In genomic region chr2:28894470-28895188, GRCh38 we compare ENCODE assay signal across 1 cellular context.
TF ChIP-seq lines count a peak whose summit lies in the region.

Gene WDR43, plus strand, starts transcription at chr2:28894667. Its CDS starts 32 bp downstream, at chr2:28894699.

TF ChIP-seq in A549, 52 proteins besides CTCF, POLR2A, EP300 and RAD21 (continued from another document):
- peak; percentile 68 for TF ChIP-seq BCL3 (IDR thresholded peaks at IDR 0.05)
- TF ChIP-seq E2F6 (IDR thresholded peaks at IDR 0.05; ENCODE audit: borderline replicate concordance, low read depth) = no peak
- no peak for TF ChIP-seq JUNB (IDR thresholded peaks at IDR 0.05)
- TF ChIP-seq TP53 (CRISPR knock-in tag; IDR thresholded peaks at IDR 0.05) = 0 out of 2 replicates have a peak, but pooled peaks have one; percentile 61
- TF ChIP-seq TFCP2L1 (CRISPR knock-in tag; IDR thresholded peaks at IDR 0.05) = no peak
TF ChIP-seq in A549: peak in this region for 10.
